ENCODE assay signal across 16 cellular contexts in the genomic region with DNA sequence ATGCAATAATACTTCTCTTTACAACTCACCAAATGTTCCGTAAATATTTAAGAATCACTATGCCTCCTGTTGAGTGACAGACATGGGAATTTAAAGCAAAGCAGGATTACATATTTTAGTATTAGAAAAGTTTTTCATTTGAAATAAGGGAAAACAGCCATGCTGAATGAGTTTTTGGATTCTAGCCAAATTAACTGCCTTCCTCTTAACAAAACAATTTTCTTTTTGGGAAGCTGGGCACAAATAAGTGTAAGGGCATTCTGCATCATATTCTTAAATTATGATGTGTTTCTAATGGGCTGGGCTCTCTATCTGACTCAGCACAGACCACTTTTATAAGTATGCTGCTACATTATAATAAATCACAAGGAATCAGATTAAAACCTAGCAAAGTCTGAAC.
DNase-seq lines count a peak whose midpoint lies in the region; ATAC-seq and TF ChIP-seq lines count a peak whose summit lies in the region.
"Had no signal": no experiment of that assay in that cellular context is flagged by ENCODE, and none has a peak within 500 bp of the region (broad histone marks: within the 10 kb centered on the region; RNA-seq: fewer than 3 reads in every experiment).

No MANE protein-coding gene starts in this region.

- no peak overlapping the region for H3K4me3 ChIP-seq in SK-N-MC
- no peak overlapping the region for H3K4me3 ChIP-seq in hepatocyte
- H3K4me3 ChIP-seq: BLaER1 had no signal

- H3K27me3 ChIP-seq in CD4-positive, alpha-beta T cell (ENCODE audit: control insufficient read depth, insufficient read depth, low read length), result no peaks in the 10 kb centered on the region
- no peaks in the 10 kb centered on the region for H3K27me3 ChIP-seq in hepatocyte
- H3K27me3 ChIP-seq: BLaER1 had no signal

- no peaks in the 10 kb centered on the region for H3K9me3 ChIP-seq in CD4-positive, alpha-beta T cell (ENCODE audit: control insufficient read depth, low read length)
- H3K9me3 ChIP-seq in SK-N-MC (ENCODE audit: low read depth, low read length), result no peaks in the 10 kb centered on the region
- no peaks in the 10 kb centered on the region for H3K9me3 ChIP-seq in hepatocyte (ENCODE audit: low read depth)
- H3K9me3 ChIP-seq: BLaER1 had no signal

- H3K4me1 ChIP-seq in hepatocyte (ENCODE audit: insufficient read depth), result no peaks in the 10 kb centered on the region
- H3K4me1 ChIP-seq: BLaER1 had no signal

- no peak overlapping the region for H3K4me3 Mint-ChIP-seq in CD4-positive, alpha-beta T cell

- POLR2A ChIA-PET in CD4-positive, alpha-beta T cell (lab: Charles Lee), result no interaction called here

- H2AFZ ChIP-seq in hepatocyte, result no peak overlapping the region

- no peak overlapping the region for H3K4me2 ChIP-seq in hepatocyte
- H3K4me2 ChIP-seq: BLaER1, KMS-11 had no signal

- H3K9me3 Mint-ChIP-seq in CD4-positive, alpha-beta T cell, result no peaks in the 10 kb centered on the region

- no peaks in the 10 kb centered on the region for H3K79me2 ChIP-seq in hepatocyte

- CTCF ChIA-PET in CD4-positive, alpha-beta T cell (lab: Charles Lee), result no interaction called here

- intact Hi-C loops in CD4-positive, alpha-beta T cell (cut with DNase I, micrococcal nuclease), result no loop called here

- H3K27ac Mint-ChIP-seq in CD4-positive, alpha-beta T cell, result peak overlapping the region; percentile 38

- no peaks in the 10 kb centered on the region for H3K27me3 Mint-ChIP-seq in CD4-positive, alpha-beta T cell

- H3K4me1 Mint-ChIP-seq in CD4-positive, alpha-beta T cell (ENCODE audit: low read depth), result no peaks in the 10 kb centered on the region

- peaks cover 18% of the 10 kb centered on the region for H3K36me3 Mint-ChIP-seq in CD4-positive, alpha-beta T cell (ENCODE audit: low read depth)

- no peaks in the 10 kb centered on the region for H3K9me2 ChIP-seq in hepatocyte (replicated peaks; ENCODE audit: insufficient read depth)

- H4K20me1 ChIP-seq in hepatocyte (ENCODE audit: insufficient read depth, poor library complexity, severe bottlenecking), result no peaks in the 10 kb centered on the region
- H4K20me1 ChIP-seq: BLaER1 had no signal

- no peak for DNase-seq in CD4-positive, alpha-beta T cell
- DNase-seq in EH (ENCODE audit: low read depth) (peak; percentile 1), SK-N-MC (ENCODE audit: low read depth, low spot score) (no peak), hepatocyte (ENCODE audit: low spot score) (no peak)
- DNase-seq: DMS 273 treated with DMSO at 0.1 percent for 48 hours, NCI-H1092 treated with DMSO at 0.1 percent for 48 hours, NCI-H1694, NCI-H2107, NCI-H446, NCI-H748 treated with DMSO at 0.1 percent for 48 hours had no signal

- no peak overlapping the region for H3K27ac ChIP-seq in CD4-positive, alpha-beta T cell (ENCODE audit: low read depth, low read length)
- H3K27ac ChIP-seq in SK-N-MC (peak overlapping the region; percentile 60), hepatocyte (peak overlapping the region; percentile 12)
- H3K27ac ChIP-seq: BLaER1, KMS-11 had no signal

- H3K36me3 ChIP-seq in SK-N-MC (ENCODE audit: insufficient read depth, low read length), result peaks cover 12% of the 10 kb centered on the region
- H3K36me3 ChIP-seq in hepatocyte (replicated peaks; ENCODE audit: insufficient read depth, low read depth), result no peaks in the 10 kb centered on the region

- WGBS in hepatocyte (ENCODE audit: low lambda C conversion rate, missing lambda C conversion rate), result 85% methylated on average over 1 of the region's 1 CpG

- no peak for TF ChIP-seq CTCF in CD4-positive, alpha-beta T cell (IDR thresholded peaks at IDR 0.05)
- no peak for TF ChIP-seq CTCF in hepatocyte (IDR thresholded peaks at IDR 0.05; ENCODE audit: poor library complexity)

- no peak overlapping the region for H3K9ac ChIP-seq in SK-N-MC (ENCODE audit: insufficient read length)
- H3K9ac ChIP-seq: BLaER1, KMS-11 had no signal

- no peak for ATAC-seq in CD4-positive, alpha-beta T cell (ENCODE audit: poor library complexity)
- ATAC-seq in HG03520 (IDR thresholded peaks at IDR 0.05; ENCODE audit: unreplicated experiment), result no peak
- no peak for ATAC-seq in GM19328 (IDR thresholded peaks at IDR 0.05; ENCODE audit: unreplicated experiment)
- no peak for ATAC-seq in HG03354 (IDR thresholded peaks at IDR 0.05; ENCODE audit: poor library complexity, severe bottlenecking, unreplicated experiment)
- ATAC-seq: Right ventricle myocardium inferior had no signal
